In genomic region chr19:50817941-50818858, GRCh38 we compare ENCODE assay signal across 8 cellular contexts. TPM values are rescaled to one million over a fixed set of nuclear protein-coding genes. Genes with fewer than 3 reads are reported as not detected.
DNase-seq lines count a peak whose midpoint lies in the region; ATAC-seq and TF ChIP-seq lines count a peak whose summit lies in the region.

No MANE protein-coding gene starts in this region.

- H3K9me3 Mint-ChIP-seq in GM23338: peaks cover 19% of the 10 kb centered on the region; the same call in 2 of the 3 replicates
- no peaks in the 10 kb centered on the region for H3K9me3 Mint-ChIP-seq in activated CD8-positive, alpha-beta T cell treated with anti-CD3 and anti-CD28 coated beads, Interleukin-2, amount 10 ng/mL, durations not matched to agents 7 days and 5 days (ENCODE audit: insufficient read depth)
- H3K9me3 Mint-ChIP-seq in glutamatergic neuron (ENCODE audit: unreplicated experiment): peaks cover 10% of the 10 kb centered on the region

- H3K4me3 Mint-ChIP-seq in GM23338: peak overlapping the region; percentile 79
- H3K4me3 Mint-ChIP-seq in activated CD8-positive, alpha-beta T cell treated with anti-CD3 and anti-CD28 coated beads, Interleukin-2, amount 10 ng/mL, durations not matched to agents 7 days and 5 days: peak overlapping the region; percentile 67
- H3K4me3 Mint-ChIP-seq in glutamatergic neuron (ENCODE audit: unreplicated experiment): peak overlapping the region; percentile 71

- no peaks in the 10 kb centered on the region for H4K20me1 ChIP-seq in GM23338 (replicated peaks; ENCODE audit: insufficient read depth)

- H3K27ac Mint-ChIP-seq in GM23338 (peak overlapping the region; percentile 80), glutamatergic neuron (ENCODE audit: unreplicated experiment) (peak overlapping the region; percentile 48)
- H3K27ac Mint-ChIP-seq in activated CD8-positive, alpha-beta T cell treated with anti-CD3 and anti-CD28 coated beads, Interleukin-2, amount 10 ng/mL, durations not matched to agents 7 days and 5 days: peak overlapping the region; percentile 74

- H3K36me3 Mint-ChIP-seq in GM23338 (ENCODE audit: low read depth) (peaks cover 3% of the 10 kb centered on the region; the same call in 1 of the 3 replicates), glutamatergic neuron (ENCODE audit: unreplicated experiment) (peaks cover 9% of the 10 kb centered on the region)
- H3K36me3 Mint-ChIP-seq in activated CD8-positive, alpha-beta T cell treated with anti-CD3 and anti-CD28 coated beads, Interleukin-2, amount 10 ng/mL, durations not matched to agents 7 days and 5 days (ENCODE audit: low read depth): no peaks in the 10 kb centered on the region

- peaks cover 23% of the 10 kb centered on the region for H3K4me1 ChIP-seq in GM23338 (ENCODE audit: insufficient read depth)
- H3K4me1 ChIP-seq in skeletal muscle satellite cell (ENCODE audit: control insufficient read depth, insufficient read depth, low read length): no peaks in the 10 kb centered on the region

- no peak overlapping the region for H3K9ac ChIP-seq in skeletal muscle satellite cell (ENCODE audit: low read depth, low read length)

- H3K36me3 ChIP-seq in GM23338 (ENCODE audit: insufficient read depth) (no peaks in the 10 kb centered on the region), skeletal muscle satellite cell (ENCODE audit: insufficient read depth, low read length) (no peaks in the 10 kb centered on the region)

- peak overlapping the region; percentile 84 for H3K4me3 ChIP-seq in GM23338
- peak overlapping the region; percentile 55 for H3K4me3 ChIP-seq in skeletal muscle satellite cell (ENCODE audit: low read length)

- CTCF ChIA-PET in activated CD8-positive, alpha-beta T cell treated with anti-CD3 and anti-CD28 coated beads, Interleukin-2, amount 10 ng/mL, durations not matched to agents 7 days and 5 days (lab: Charles Lee): no interaction called here

- no peak overlapping the region for H3K27ac ChIP-seq in GM23338 (ENCODE audit: low read depth)

- H3K27me3 Mint-ChIP-seq in GM23338 (ENCODE audit: insufficient read depth, low read depth, poor library complexity): peaks cover 31% of the 10 kb centered on the region
- peaks cover 50% of the 10 kb centered on the region for H3K27me3 Mint-ChIP-seq in activated CD8-positive, alpha-beta T cell treated with anti-CD3 and anti-CD28 coated beads, Interleukin-2, amount 10 ng/mL, durations not matched to agents 7 days and 5 days (ENCODE audit: low read depth)
- peaks cover 22% of the 10 kb centered on the region for H3K27me3 Mint-ChIP-seq in glutamatergic neuron (ENCODE audit: unreplicated experiment)

- peaks cover 45% of the 10 kb centered on the region for H3K27me3 ChIP-seq in GM23338 (ENCODE audit: insufficient read depth)
- peaks cover 46% of the 10 kb centered on the region for H3K27me3 ChIP-seq in skeletal muscle satellite cell (ENCODE audit: control insufficient read depth, insufficient read depth, low read length)

- H2AFZ ChIP-seq in GM23338: peak overlapping the region; percentile 99

- H3K4me2 ChIP-seq in GM23338 (peak overlapping the region; percentile 93), skeletal muscle satellite cell (ENCODE audit: low read length) (peak overlapping the region; percentile 75)

- H3F3A ChIP-seq in GM23338 (replicated peaks; ENCODE audit: low read depth): no peaks in the 10 kb centered on the region

- H3K79me2 ChIP-seq in GM23338 (replicated peaks; ENCODE audit: insufficient read depth): no peaks in the 10 kb centered on the region

- no peaks in the 10 kb centered on the region for H3K9me2 ChIP-seq in GM23338 (ENCODE audit: insufficient read depth)

- peak; percentile 74 for DNase-seq in activated CD8-positive, alpha-beta memory T cell treated with anti-CD3 and anti-CD28 coated beads for 24 hours
- no peak for DNase-seq in activated CD8-positive, alpha-beta memory T cell treated with anti-CD3 and anti-CD28 coated beads, Interleukin-2, amount 50 U/mL, for 4 hours
- peak; percentile 96 for DNase-seq in GM23338 (ENCODE audit: low spot score)
- DNase-seq in MV-4-11 (lab: John Stamatoyannopoulos, UW): peak; percentile 47
- peak; percentile 61 for DNase-seq in activated CD8-positive, alpha-beta T cell treated with anti-CD3 and anti-CD28 coated beads, Interleukin-2, amount 10 ng/mL, durations not matched to agents 7 days and 5 days
- peak; percentile 80 for DNase-seq in glutamatergic neuron
- DNase-seq in occipital lobe (lab: John Stamatoyannopoulos, UW): no peak

- H3K4me1 Mint-ChIP-seq in GM23338 (peaks cover 32% of the 10 kb centered on the region), glutamatergic neuron (ENCODE audit: low read depth, unreplicated experiment) (peaks cover 9% of the 10 kb centered on the region)
- H3K4me1 Mint-ChIP-seq in activated CD8-positive, alpha-beta T cell treated with anti-CD3 and anti-CD28 coated beads, Interleukin-2, amount 10 ng/mL, durations not matched to agents 7 days and 5 days (ENCODE audit: low read depth): peaks cover 33% of the 10 kb centered on the region

- H3K9me3 ChIP-seq in skeletal muscle satellite cell (replicated peaks; ENCODE audit: low read length): no peaks in the 10 kb centered on the region

- POLR2A ChIA-PET in activated CD8-positive, alpha-beta T cell treated with anti-CD3 and anti-CD28 coated beads, Interleukin-2, amount 10 ng/mL, durations not matched to agents 7 days and 5 days (lab: Charles Lee): interaction anchor here (4.0 kb wide), 1 partner anchor 14 kb away, joined by 26 read pairs; no protein-coding TSS in a partner anchor

- TF ChIP-seq CTCF in GM23338 (conservative IDR thresholded peaks at IDR 0.05; ENCODE audit: low read depth in 2 of 2): no peak
- TF ChIP-seq CTCF in glutamatergic neuron (IDR thresholded peaks at IDR 0.05; ENCODE audit: partially characterized antibody, unreplicated experiment): no peak

- peak; percentile 87 for ATAC-seq in GM23338
- peak; percentile 79 for ATAC-seq in activated CD8-positive, alpha-beta T cell treated with anti-CD3 and anti-CD28 coated beads, Interleukin-2, amount 10 ng/mL, durations not matched to agents 7 days and 5 days

RNA-seq across cellular contexts. Expression of gene KLK1, which starts 5.4 kb away (rescaled TPM):
- total RNA-seq in GM23338 (2014; rRNA removed; shearing (Covaris generic)): 0.31 TPM in 1 of 2 replicates, not detected in the other
- 2.4 and 3.0 TPM in 2 replicates for polyA plus RNA-seq in GM23338 (2016; fragmentation: Nextera tagmentation; extraction: Ambion mirVana)
- total RNA-seq in activated CD8-positive, alpha-beta T cell treated with anti-CD3 and anti-CD28 coated beads, Interleukin-2, amount 10 ng/mL, durations not matched to agents 7 days and 5 days: under 1 TPM; 0.45 to 0.47 TPM
- total RNA-seq in glutamatergic neuron (ENCODE audit: unreplicated experiment): 0.49 TPM
- 0.51 TPM in 1 of 2 replicates, not detected in the other for total RNA-seq in skeletal muscle satellite cell (2012; rRNA removed)
- total RNA-seq in occipital lobe: not detected

RNA-seq across cellular contexts. Expression of gene KLK15, which starts 15.2 kb away (rescaled TPM):
- not detected in 2 replicates for total RNA-seq in GM23338 (2014; rRNA removed; shearing (Covaris generic))
- polyA plus RNA-seq in GM23338 (2016; fragmentation: Nextera tagmentation; extraction: Ambion mirVana): not detected in 2 replicates
- not detected for total RNA-seq in activated CD8-positive, alpha-beta T cell treated with anti-CD3 and anti-CD28 coated beads, Interleukin-2, amount 10 ng/mL, durations not matched to agents 7 days and 5 days
- total RNA-seq in glutamatergic neuron (ENCODE audit: unreplicated experiment) (not detected), occipital lobe (not detected)
- total RNA-seq in skeletal muscle satellite cell (2012; rRNA removed): not detected in 2 replicates

RNA-seq across cellular contexts. Expression of gene ACP4, which starts 28.0 kb away (rescaled TPM):
- total RNA-seq in GM23338 (2014; rRNA removed; shearing (Covaris generic)): not detected in 2 replicates
- not detected in 2 replicates for polyA plus RNA-seq in GM23338 (2016; fragmentation: Nextera tagmentation; extraction: Ambion mirVana)
- total RNA-seq in activated CD8-positive, alpha-beta T cell treated with anti-CD3 and anti-CD28 coated beads, Interleukin-2, amount 10 ng/mL, durations not matched to agents 7 days and 5 days: not detected
- total RNA-seq in glutamatergic neuron (ENCODE audit: unreplicated experiment) (not detected), occipital lobe (not detected)
- total RNA-seq in skeletal muscle satellite cell (2012; rRNA removed): not detected in 2 replicates

RNA-seq across cellular contexts. Expression of gene KLK3, which starts 36.5 kb away (rescaled TPM):
- not detected in 2 replicates for total RNA-seq in GM23338 (2014; rRNA removed; shearing (Covaris generic))
- polyA plus RNA-seq in GM23338 (2016; fragmentation: Nextera tagmentation; extraction: Ambion mirVana): 0.14 and 0.19 TPM in 2 replicates
- total RNA-seq in activated CD8-positive, alpha-beta T cell treated with anti-CD3 and anti-CD28 coated beads, Interleukin-2, amount 10 ng/mL, durations not matched to agents 7 days and 5 days: not detected
- not detected for total RNA-seq in glutamatergic neuron (ENCODE audit: unreplicated experiment)
- not detected in 2 replicates for total RNA-seq in skeletal muscle satellite cell (2012; rRNA removed)
- total RNA-seq in occipital lobe: not detected

RNA-seq across cellular contexts. Expression of gene GPR32, which starts 47.9 kb away (rescaled TPM):
- total RNA-seq in GM23338 (2014; rRNA removed; shearing (Covaris generic)): not detected in 2 replicates
- polyA plus RNA-seq in GM23338 (2016; fragmentation: Nextera tagmentation; extraction: Ambion mirVana): not detected in 2 replicates
- total RNA-seq in activated CD8-positive, alpha-beta T cell treated with anti-CD3 and anti-CD28 coated beads, Interleukin-2, amount 10 ng/mL, durations not matched to agents 7 days and 5 days: not detected
- not detected for total RNA-seq in glutamatergic neuron (ENCODE audit: unreplicated experiment)
- not detected in 2 replicates for total RNA-seq in skeletal muscle satellite cell (2012; rRNA removed)
- not detected for total RNA-seq in occipital lobe

Comparison
In these comparisons a context has a peak if more than half of its experiments do, and no peak if none do; other contexts are left out.
1. DNase-seq: peak in activated CD8-positive, alpha-beta memory T cell treated with anti-CD3 and anti-CD28 coated beads for 24 hours (single experiment), GM23338 (single experiment), MV-4-11 (single experiment), activated CD8-positive, alpha-beta T cell treated with anti-CD3 and anti-CD28 coated beads, Interleukin-2, amount 10 ng/mL, durations not matched to agents 7 days and 5 days (single experiment) and glutamatergic neuron (single experiment); none in activated CD8-positive, alpha-beta memory T cell treated with anti-CD3 and anti-CD28 coated beads, Interleukin-2, amount 50 U/mL, for 4 hours (single experiment) and occipital lobe (single experiment).
2. Peak in every context shown above with its lines, with median percentiles within 50 percentile points of each other: H3K27ac Mint-ChIP-seq and H3K4me3 Mint-ChIP-seq.